In the genomic region with DNA sequence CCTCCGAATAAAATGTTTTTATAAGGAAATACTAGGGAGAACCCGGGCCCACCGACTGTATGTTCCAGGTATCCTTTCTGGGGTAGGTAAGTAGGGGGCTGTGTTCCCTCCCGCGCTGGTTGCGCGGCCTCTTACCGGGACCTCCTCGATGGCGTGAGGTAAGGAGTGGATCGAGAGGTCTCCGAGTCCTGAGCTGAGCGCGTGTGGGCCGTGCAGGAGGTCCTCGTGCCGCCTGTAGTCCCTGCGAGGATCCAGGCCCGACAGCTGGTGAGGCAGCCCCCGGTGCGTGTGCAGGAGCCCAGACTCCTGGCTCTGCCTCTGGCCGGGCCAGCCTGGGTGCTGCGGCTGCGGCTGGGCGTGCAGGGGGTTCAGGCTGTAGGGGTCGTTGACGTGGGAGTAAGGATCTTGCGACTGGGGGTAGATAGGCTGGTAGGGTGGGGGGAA, we compare ENCODE assay signal across 14 cellular contexts. TPM values are rescaled to one million over a fixed set of nuclear protein-coding genes. Genes with fewer than 3 reads are reported as not detected.
DNase-seq lines count a peak whose midpoint lies in the region; ATAC-seq and TF ChIP-seq lines count a peak whose summit lies in the region.
"Had no signal": no experiment of that assay in that cellular context is flagged by ENCODE, and none has a peak within 500 bp of the region (broad histone marks: within the 10 kb centered on the region; RNA-seq: fewer than 3 reads in every experiment).

No MANE protein-coding gene starts in this region.

- H3K4me1 Mint-ChIP-seq in IgD-negative memory B cell (peaks cover 4 to 14% (median 9%) of the 10 kb centered on the region in 3 donors), natural killer cell (peaks cover 44 to 48% of the 10 kb centered on the region in 2 donors)
- H3K4me1 Mint-ChIP-seq in central memory CD8-positive, alpha-beta T cell = peaks cover 45% of the 10 kb centered on the region

- TF ChIP-seq CTCF in natural killer cell (IDR thresholded peaks at IDR 0.05) = no peak

- peak overlapping the region; percentile 95 to 99 (median 99) for H3K27ac Mint-ChIP-seq in IgD-negative memory B cell
- peak overlapping the region; percentile 66 for H3K27ac Mint-ChIP-seq in central memory CD8-positive, alpha-beta T cell (ENCODE audit: low read depth)
- H3K27ac Mint-ChIP-seq in natural killer cell = peak overlapping the region; percentile 41 to 66
- H3K27ac Mint-ChIP-seq: stimulated activated naive CD8-positive, alpha-beta T cell treated with anti-CD3 and anti-CD28 coated beads, Interleukin-15, Interleukin-2, amounts not matched to agents 100 ng/mL and 50 ng/mL, for 24 hours had no signal

- ATAC-seq in central memory CD8-positive, alpha-beta T cell (replicated peaks; ENCODE audit: extremely low read depth, poor library complexity, severe bottlenecking) = no peak
- ATAC-seq in natural killer cell (no peak), HG03432 (IDR thresholded peaks at IDR 0.05; ENCODE audit: unreplicated experiment) (no peak), SK-N-SH treated with all-trans-retinoic acid at 6 μM for 48 hours (no peak)
- ATAC-seq: activated CD4-positive, CD25-positive, alpha-beta regulatory T cell treated with anti-CD3 and anti-CD28 coated beads, Interleukin-2, amount 50 U/mL, for 24 hours had no signal

- peaks cover 51% of the 10 kb centered on the region for H3K27me3 Mint-ChIP-seq in IgD-negative memory B cell
- H3K27me3 Mint-ChIP-seq in central memory CD8-positive, alpha-beta T cell = peaks cover 79% of the 10 kb centered on the region
- H3K27me3 Mint-ChIP-seq in natural killer cell (ENCODE audit: low read depth in 2 of 2) = peaks cover 62 to 71% of the 10 kb centered on the region in 2 donors

- H3K36me3 Mint-ChIP-seq in IgD-negative memory B cell = peaks cover 3% of the 10 kb centered on the region
- peaks cover 28% of the 10 kb centered on the region for H3K36me3 Mint-ChIP-seq in central memory CD8-positive, alpha-beta T cell (ENCODE audit: insufficient read depth)
- H3K36me3 Mint-ChIP-seq in natural killer cell = peaks cover 39% of the 10 kb centered on the region

- intact Hi-C loops in natural killer cell (cut with micrococcal nuclease) = no loop called here

- H3K9me3 Mint-ChIP-seq in IgD-negative memory B cell (peaks cover 3 to 32% (median 25%) of the 10 kb centered on the region in 3 donors), natural killer cell (peaks cover 2 to 13% of the 10 kb centered on the region in 2 donors)
- H3K9me3 Mint-ChIP-seq in central memory CD8-positive, alpha-beta T cell = peaks cover 6% of the 10 kb centered on the region

- peak overlapping the region in 3 of 4 donors; percentile 65 to 83 (median 80) for H3K4me3 Mint-ChIP-seq in IgD-negative memory B cell
- peak overlapping the region; percentile 89 for H3K4me3 Mint-ChIP-seq in central memory CD8-positive, alpha-beta T cell
- H3K4me3 Mint-ChIP-seq in natural killer cell = peak overlapping the region; percentile 93

- DNase-seq in COLO668 (lab: John Stamatoyannopoulos, UW; ENCODE audit: unreplicated experiment) (peak; percentile 42), natural killer cell (no peak), epidermal melanocyte (ENCODE audit: insufficient read length, low spot score) (no peak), DMS 273 treated with DMSO at 0.1 percent for 48 hours (lab: John Stamatoyannopoulos, UW) (no peak)
- DNase-seq in central memory CD8-positive, alpha-beta T cell (ENCODE audit: low spot score in 2 of 2) = no peak
- DNase-seq: GDM1, mesenchymal stem cell, NCI-H526 had no signal

TF ChIP-seq in SK-N-SH treated with all-trans-retinoic acid at 6 μM for 48 hours, 23 proteins besides CTCF, POLR2A, EP300 and RAD21:
- no peak for TF ChIP-seq GLIS3 (CRISPR knock-in tag; IDR thresholded peaks at IDR 0.05)

RNA-seq across cellular contexts. Expression of a gene that starts 5.1 kb away (rescaled TPM):
- polyA plus RNA-seq in IgD-negative memory B cell = not detected
- total RNA-seq in natural killer cell = not detected
- total RNA-seq: skeletal muscle tissue had no signal
